ENCODE assay signal across 13 cellular contexts in the genomic region with DNA sequence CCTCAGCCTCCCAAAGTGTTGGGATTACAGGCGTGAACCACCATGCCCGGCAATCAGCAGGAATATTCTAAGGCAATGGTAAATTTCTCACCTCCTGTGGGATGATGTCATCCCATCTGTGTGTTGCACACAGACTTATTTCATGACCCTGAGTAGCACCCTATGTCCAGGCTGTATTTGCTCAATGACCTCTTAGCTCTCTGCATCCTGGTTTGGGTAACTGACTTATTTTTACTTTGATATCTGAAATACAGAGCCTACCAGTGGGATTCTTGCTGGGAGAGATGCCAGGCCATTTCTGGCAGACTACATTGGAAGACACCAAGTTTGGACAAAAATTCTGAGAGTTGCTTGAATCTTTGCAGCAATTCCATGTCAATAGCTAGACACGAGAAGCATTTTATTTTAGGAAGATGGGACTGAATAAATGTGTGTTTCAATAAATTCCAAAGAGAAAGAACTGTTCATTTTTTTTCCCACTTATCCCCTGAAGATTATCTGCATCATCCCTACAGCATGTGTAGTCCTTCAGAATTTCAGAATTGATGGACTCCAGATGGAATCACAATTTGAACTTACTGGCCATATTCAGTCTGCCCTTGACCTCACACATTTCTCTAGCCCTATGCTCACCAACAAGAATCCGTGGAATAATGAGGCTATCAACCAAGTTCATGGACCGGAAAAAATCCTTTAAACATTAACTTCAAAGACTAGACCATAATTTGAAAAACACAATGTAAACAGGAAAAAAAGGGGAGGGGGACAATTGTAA.
A peak's percentile ranks its signal among the peaks of the same experiment; 100 is the strongest.
DNase-seq lines count a peak whose midpoint lies in the region; ATAC-seq and TF ChIP-seq lines count a peak whose summit lies in the region.
"Had no signal": no experiment of that assay in that cellular context is flagged by ENCODE, and none has a peak within 500 bp of the region (broad histone marks: within the 10 kb centered on the region; RNA-seq: fewer than 3 reads in every experiment).

No MANE protein-coding gene starts in this region.

- no peak for TF ChIP-seq CTCF in choroid plexus epithelial cell (conservative IDR thresholded peaks at IDR 0.05; ENCODE audit: low read depth, low read length)
- no peak for TF ChIP-seq CTCF in smooth muscle cell (IDR thresholded peaks at IDR 0.05; ENCODE audit: borderline replicate concordance, insufficient read depth, poor library complexity, severe bottlenecking)

- peaks cover 7% of the 10 kb centered on the region for H3K27me3 Mint-ChIP-seq in activated naive CD8-positive, alpha-beta T cell treated with anti-CD3 and anti-CD28 coated beads, Interleukin-2, amount 50 U/mL, for 24 hours
- H3K27me3 Mint-ChIP-seq: activated CD4-positive, alpha-beta T cell treated with anti-CD3 and anti-CD28 coated beads, Interleukin-2, amount 10 ng/mL, durations not matched to agents 24 days and 14 days had no signal

- H3K4me3 Mint-ChIP-seq in activated naive CD8-positive, alpha-beta T cell treated with anti-CD3 and anti-CD28 coated beads, Interleukin-2, amount 50 U/mL, for 24 hours = no peak overlapping the region
- H3K4me3 Mint-ChIP-seq: activated CD4-positive, alpha-beta T cell treated with anti-CD3 and anti-CD28 coated beads, Interleukin-2, amount 10 ng/mL, durations not matched to agents 24 days and 14 days; CD4-positive, CD25-positive, alpha-beta regulatory T cell had no signal

- no peaks in the 10 kb centered on the region for H3K36me3 ChIP-seq in smooth muscle cell (ENCODE audit: low read depth)
- H3K36me3 ChIP-seq: cardiac muscle cell, transverse colon had no signal

- no peaks in the 10 kb centered on the region for H3K4me1 Mint-ChIP-seq in activated naive CD8-positive, alpha-beta T cell treated with anti-CD3 and anti-CD28 coated beads, Interleukin-2, amount 50 U/mL, for 24 hours
- H3K4me1 Mint-ChIP-seq: activated CD4-positive, alpha-beta T cell treated with anti-CD3 and anti-CD28 coated beads, Interleukin-2, amount 10 ng/mL, durations not matched to agents 24 days and 14 days; CD4-positive, CD25-positive, alpha-beta regulatory T cell had no signal

- ATAC-seq in HG02852 (IDR thresholded peaks at IDR 0.05; ENCODE audit: unreplicated experiment) = no peak
- no peak for ATAC-seq in activated naive CD8-positive, alpha-beta T cell treated with anti-CD3 and anti-CD28 coated beads, Interleukin-2, amount 50 U/mL, for 24 hours
- no peak for ATAC-seq in HG02970 (IDR thresholded peaks at IDR 0.05; ENCODE audit: low FRiP score, unreplicated experiment)

- peak; percentile 19 for DNase-seq in NCI-H1105 (lab: John Stamatoyannopoulos, UW)
- DNase-seq in choroid plexus epithelial cell (ENCODE audit: low read depth) = peak; percentile 72
- DNase-seq in kidney glomerular epithelial cell (lab: John Stamatoyannopoulos, UW) = peak; percentile 60
- DNase-seq in smooth muscle cell (lab: John Stamatoyannopoulos, UW; ENCODE audit: unreplicated experiment) = no peak
- DNase-seq in activated naive CD8-positive, alpha-beta T cell treated with anti-CD3 and anti-CD28 coated beads, Interleukin-2, amount 50 U/mL, for 24 hours = no peak
- no peak for DNase-seq in NCI-H2081 treated with DMSO at 0.1 percent for 48 hours (lab: John Stamatoyannopoulos, UW)
- DNase-seq: activated CD4-positive, alpha-beta T cell treated with anti-CD3 and anti-CD28 coated beads, Interleukin-2, amount 10 ng/mL, durations not matched to agents 24 days and 14 days; CD4-positive, CD25-positive, alpha-beta regulatory T cell; transverse colon had no signal

- WGBS in smooth muscle cell (ENCODE audit: low lambda C conversion rate) = 55% methylated on average over 5 of the region's 5 CpGs

- no peak overlapping the region for H3K27ac Mint-ChIP-seq in activated naive CD8-positive, alpha-beta T cell treated with anti-CD3 and anti-CD28 coated beads, Interleukin-2, amount 50 U/mL, for 24 hours
- H3K27ac Mint-ChIP-seq: activated CD4-positive, alpha-beta T cell treated with anti-CD3 and anti-CD28 coated beads, Interleukin-2, amount 10 ng/mL, durations not matched to agents 24 days and 14 days; CD4-positive, CD25-positive, alpha-beta regulatory T cell had no signal

- no peak overlapping the region for H3K4me3 ChIP-seq in choroid plexus epithelial cell (ENCODE audit: low read depth, low read length)
- no peak overlapping the region for H3K4me3 ChIP-seq in smooth muscle cell
- H3K4me3 ChIP-seq: cardiac muscle cell, transverse colon had no signal

- H3K9me3 Mint-ChIP-seq in activated naive CD8-positive, alpha-beta T cell treated with anti-CD3 and anti-CD28 coated beads, Interleukin-2, amount 50 U/mL, for 24 hours = no peaks in the 10 kb centered on the region
- H3K9me3 Mint-ChIP-seq: activated CD4-positive, alpha-beta T cell treated with anti-CD3 and anti-CD28 coated beads, Interleukin-2, amount 10 ng/mL, durations not matched to agents 24 days and 14 days had no signal

- no peaks in the 10 kb centered on the region for H3K9me3 ChIP-seq in smooth muscle cell (replicated peaks; ENCODE audit: low read depth)
- H3K9me3 ChIP-seq: transverse colon had no signal

- peak overlapping the region; percentile 65 for H3K27ac ChIP-seq in smooth muscle cell (ENCODE audit: low read depth)
- H3K27ac ChIP-seq: cardiac muscle cell, KMS-11, transverse colon had no signal

- H3K27me3 ChIP-seq in smooth muscle cell (ENCODE audit: low read depth) = no peaks in the 10 kb centered on the region
- H3K27me3 ChIP-seq: cardiac muscle cell, transverse colon had no signal

- no peak overlapping the region for H3K4me2 ChIP-seq in smooth muscle cell
- H3K4me2 ChIP-seq: KMS-11 had no signal

- no peak overlapping the region for H3K9ac ChIP-seq in smooth muscle cell (ENCODE audit: low read depth)
- H3K9ac ChIP-seq: KMS-11 had no signal

- peaks cover 5% of the 10 kb centered on the region for H3F3A ChIP-seq in smooth muscle cell (ENCODE audit: low read depth)

- H3K79me2 ChIP-seq in smooth muscle cell (ENCODE audit: low read depth) = no peaks in the 10 kb centered on the region

- H3K4me1 ChIP-seq in smooth muscle cell (ENCODE audit: low read depth) = peaks cover 30% of the 10 kb centered on the region
- H3K4me1 ChIP-seq: transverse colon had no signal

- H3K36me3 Mint-ChIP-seq in activated naive CD8-positive, alpha-beta T cell treated with anti-CD3 and anti-CD28 coated beads, Interleukin-2, amount 50 U/mL, for 24 hours (ENCODE audit: low read depth) = no peaks in the 10 kb centered on the region
- H3K36me3 Mint-ChIP-seq: CD4-positive, CD25-positive, alpha-beta regulatory T cell had no signal

- H4K20me1 ChIP-seq in smooth muscle cell (ENCODE audit: low read depth) = no peaks in the 10 kb centered on the region

- H2AFZ ChIP-seq in smooth muscle cell (ENCODE audit: low read depth) = no peak overlapping the region

Comparison
In these comparisons a context has a peak if more than half of its experiments do, and no peak if none do; other contexts are left out.
1. DNase-seq: peak in NCI-H1105 (single experiment), choroid plexus epithelial cell (single experiment) and kidney glomerular epithelial cell (single experiment); none in smooth muscle cell (single experiment), activated naive CD8-positive, alpha-beta T cell treated with anti-CD3 and anti-CD28 coated beads, Interleukin-2, amount 50 U/mL, for 24 hours (single experiment) and NCI-H2081 treated with DMSO at 0.1 percent for 48 hours (single experiment).